ENCODE assay signal across 2 cellular contexts in the genomic region with DNA sequence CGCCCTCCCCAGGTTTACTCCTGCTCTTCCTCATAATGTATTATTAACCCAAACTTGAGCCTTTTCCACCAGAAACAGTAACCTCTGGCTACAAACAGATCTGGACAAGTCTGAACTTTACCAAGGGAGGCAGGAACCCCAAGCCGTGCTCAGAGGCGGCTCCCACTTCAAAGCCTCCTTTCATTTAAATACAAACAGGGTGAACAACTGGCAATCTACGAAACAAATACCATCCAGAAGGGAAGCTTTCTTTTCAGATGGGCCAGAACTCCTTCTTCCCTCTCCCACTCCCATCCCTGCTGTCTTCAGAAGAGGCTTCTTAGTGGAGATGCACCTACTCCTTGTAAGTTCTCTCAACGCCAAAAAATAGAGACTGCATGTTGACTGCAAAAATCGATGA.
A peak's percentile ranks its signal among the peaks of the same experiment; 100 is the strongest.
TF ChIP-seq lines count a peak whose summit lies in the region.

No MANE protein-coding gene starts in this region.

TF ChIP-seq in H1, 55 proteins besides CTCF, POLR2A, EP300 and RAD21:
- TF ChIP-seq TAF7 (optimal IDR thresholded peaks at IDR 0.05; ENCODE audit: borderline replicate concordance, low read depth, low read length) (no peak), NANOG (IDR thresholded peaks at IDR 0.05; ENCODE audit: insufficient read depth, low read depth, low read length, poor library complexity, severe bottlenecking) (peak; percentile 14)
TF ChIP-seq in H1: peak in this region for 1.

TF ChIP-seq in SK-N-SH treated with all-trans-retinoic acid at 6 μM for 48 hours, 23 proteins besides CTCF, POLR2A, EP300 and RAD21:
- TF ChIP-seq PPARA (CRISPR knock-in tag; IDR thresholded peaks at IDR 0.05; ENCODE audit: borderline replicate concordance) (no peak), CSDC2 (CRISPR knock-in tag; IDR thresholded peaks at IDR 0.05) (no peak), CREB5 (CRISPR knock-in tag; IDR thresholded peaks at IDR 0.05; ENCODE audit: low read depth) (no peak), OSR1 (CRISPR knock-in tag; IDR thresholded peaks at IDR 0.05) (no peak), TCF4 (CRISPR knock-in tag; IDR thresholded peaks at IDR 0.05; ENCODE audit: borderline replicate concordance) (no peak), ZNF70 (CRISPR knock-in tag; IDR thresholded peaks at IDR 0.05) (no peak), ZFP3 (CRISPR knock-in tag; IDR thresholded peaks at IDR 0.05) (no peak), ESRRG (CRISPR knock-in tag; IDR thresholded peaks at IDR 0.05) (no peak), ZNF8 (CRISPR knock-in tag; IDR thresholded peaks at IDR 0.05) (no peak), ZNF565 (CRISPR knock-in tag; conservative IDR thresholded peaks at IDR 0.05; ENCODE audit: low read depth) (no peak), BACH2 (CRISPR knock-in tag; IDR thresholded peaks at IDR 0.05; ENCODE audit: borderline replicate concordance) (no peak)
- TF ChIP-seq, protein P1, sequence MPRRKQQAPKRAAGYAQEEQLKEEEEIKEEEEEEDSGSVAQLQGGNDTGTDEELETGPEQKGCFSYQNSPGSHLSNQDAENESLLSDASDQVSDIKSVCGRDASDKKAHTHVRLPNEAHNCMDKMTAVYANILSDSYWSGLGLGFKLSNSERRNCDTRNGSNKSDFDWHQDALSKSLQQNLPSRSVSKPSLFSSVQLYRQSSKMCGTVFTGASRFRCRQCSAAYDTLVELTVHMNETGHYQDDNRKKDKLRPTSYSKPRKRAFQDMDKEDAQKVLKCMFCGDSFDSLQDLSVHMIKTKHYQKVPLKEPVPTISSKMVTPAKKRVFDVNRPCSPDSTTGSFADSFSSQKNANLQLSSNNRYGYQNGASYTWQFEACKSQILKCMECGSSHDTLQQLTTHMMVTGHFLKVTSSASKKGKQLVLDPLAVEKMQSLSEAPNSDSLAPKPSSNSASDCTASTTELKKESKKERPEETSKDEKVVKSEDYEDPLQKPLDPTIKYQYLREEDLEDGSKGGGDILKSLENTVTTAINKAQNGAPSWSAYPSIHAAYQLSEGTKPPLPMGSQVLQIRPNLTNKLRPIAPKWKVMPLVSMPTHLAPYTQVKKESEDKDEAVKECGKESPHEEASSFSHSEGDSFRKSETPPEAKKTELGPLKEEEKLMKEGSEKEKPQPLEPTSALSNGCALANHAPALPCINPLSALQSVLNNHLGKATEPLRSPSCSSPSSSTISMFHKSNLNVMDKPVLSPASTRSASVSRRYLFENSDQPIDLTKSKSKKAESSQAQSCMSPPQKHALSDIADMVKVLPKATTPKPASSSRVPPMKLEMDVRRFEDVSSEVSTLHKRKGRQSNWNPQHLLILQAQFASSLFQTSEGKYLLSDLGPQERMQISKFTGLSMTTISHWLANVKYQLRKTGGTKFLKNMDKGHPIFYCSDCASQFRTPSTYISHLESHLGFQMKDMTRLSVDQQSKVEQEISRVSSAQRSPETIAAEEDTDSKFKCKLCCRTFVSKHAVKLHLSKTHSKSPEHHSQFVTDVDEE (CRISPR knock-in tag; IDR thresholded peaks at IDR 0.05) = no peak
TF ChIP-seq in SK-N-SH treated with all-trans-retinoic acid at 6 μM for 48 hours: peak in this region for 0.
